Comparison of ENCODE assay signal across 23 cellular contexts in genomic region chr12:64177001-64177400, GRCh38. TPM values are rescaled to one million over a fixed set of nuclear protein-coding genes. Genes with fewer than 3 reads are reported as not detected.
A peak's percentile ranks its signal among the peaks of the same experiment; 100 is the strongest.
DNase-seq lines count a peak whose midpoint lies in the region; ATAC-seq and TF ChIP-seq lines count a peak whose summit lies in the region.
"Had no signal": no experiment of that assay in that cellular context is flagged by ENCODE, and none has a peak within 500 bp of the region (broad histone marks: within the 10 kb centered on the region; RNA-seq: fewer than 3 reads in every experiment).

No MANE protein-coding gene starts in this region.

- CTCF ChIA-PET in Caco-2 (lab: Charles Lee), result no interaction called here
- CTCF ChIA-PET in naive thymus-derived CD4-positive, alpha-beta T cell (lab: Charles Lee), result no interaction called here

- H3K9me3 Mint-ChIP-seq in Caco-2 (ENCODE audit: unreplicated experiment), result no peaks in the 10 kb centered on the region
- H3K9me3 Mint-ChIP-seq in naive thymus-derived CD4-positive, alpha-beta T cell, result no peaks in the 10 kb centered on the region
- H3K9me3 Mint-ChIP-seq: CD4-positive, CD25-positive, alpha-beta regulatory T cell had no signal

- POLR2A ChIA-PET in Caco-2 (lab: Charles Lee), result no interaction called here
- POLR2A ChIA-PET in naive thymus-derived CD4-positive, alpha-beta T cell (lab: Charles Lee), result no interaction called here

- WGBS in smooth muscle cell (ENCODE audit: low lambda C conversion rate), result 91% methylated on average over 7 of the region's 7 CpGs

- H4K20me1 ChIP-seq in smooth muscle cell (ENCODE audit: low read depth) (no peaks in the 10 kb centered on the region), MM.1S (ENCODE audit: insufficient read depth, low read length) (no peaks in the 10 kb centered on the region)
- H4K20me1 ChIP-seq: BLaER1 had no signal

- no peak for DNase-seq in Caco-2
- DNase-seq in dermis blood vessel endothelial cell, result peak; percentile 69
- no peak for DNase-seq in left lobe of liver (ENCODE audit: low spot score)
- DNase-seq in smooth muscle cell (lab: John Stamatoyannopoulos, UW; ENCODE audit: unreplicated experiment), result no peak
- no peak for DNase-seq in naive thymus-derived CD4-positive, alpha-beta T cell
- no peak for DNase-seq in NCI-H1048 (lab: John Stamatoyannopoulos, UW)
- DNase-seq in MM.1S, result no peak
- DNase-seq in NCI-H2196 treated with DMSO at 0.1 percent for 48 hours (lab: John Stamatoyannopoulos, UW; ENCODE audit: unreplicated experiment), result no peak
- DNase-seq: 8988T; CD4-positive, CD25-positive, alpha-beta regulatory T cell; Kasumi-1; MV-4-11; NCI-H1105 treated with DMSO at 0.1 percent for 48 hours; NCI-H146; NCI-H2029; NCI-H446 treated with DMSO at 0.1 percent for 48 hours; NCI-H526; Right ventricle myocardium superior; RPMI8226 had no signal

- no peak overlapping the region for H3K4me3 Mint-ChIP-seq in Caco-2 (ENCODE audit: unreplicated experiment)
- H3K4me3 Mint-ChIP-seq in naive thymus-derived CD4-positive, alpha-beta T cell, result no peak overlapping the region
- H3K4me3 Mint-ChIP-seq: CD4-positive, CD25-positive, alpha-beta regulatory T cell had no signal

- H3K36me3 Mint-ChIP-seq in Caco-2 (ENCODE audit: insufficient read depth, unreplicated experiment), result no peaks in the 10 kb centered on the region
- peaks cover 0 to 4% (median 0%) of the 10 kb centered on the region in 5 donors for H3K36me3 Mint-ChIP-seq in naive thymus-derived CD4-positive, alpha-beta T cell

- no TSS peak for BruUV-seq in Caco-2 (replicated peaks; lab: Mats Ljungman, UMichigan)

- no peaks in the 10 kb centered on the region for H3K27me3 Mint-ChIP-seq in Caco-2 (ENCODE audit: insufficient read depth, unreplicated experiment)
- peaks cover 0 to 3% (median 0%) of the 10 kb centered on the region in 5 donors for H3K27me3 Mint-ChIP-seq in naive thymus-derived CD4-positive, alpha-beta T cell
- H3K27me3 Mint-ChIP-seq: CD4-positive, CD25-positive, alpha-beta regulatory T cell had no signal

- H3K9me2 ChIP-seq in MM.1S (replicated peaks; ENCODE audit: insufficient read depth, low read length), result no peaks in the 10 kb centered on the region

- H3K27ac Mint-ChIP-seq in Caco-2 (ENCODE audit: unreplicated experiment), result peak overlapping the region; percentile 48
- no peak overlapping the region for H3K27ac Mint-ChIP-seq in naive thymus-derived CD4-positive, alpha-beta T cell
- H3K27ac Mint-ChIP-seq: CD4-positive, CD25-positive, alpha-beta regulatory T cell had no signal

- H2AFZ ChIP-seq in smooth muscle cell (ENCODE audit: low read depth) (no peak overlapping the region), MM.1S (ENCODE audit: low read length) (no peak overlapping the region)

- H3K4me2 ChIP-seq in smooth muscle cell (peak overlapping the region; percentile 71), MM.1S (ENCODE audit: low read depth, low read length) (no peak overlapping the region)
- H3K4me2 ChIP-seq: BLaER1 had no signal

- ATAC-seq in left lobe of liver, result peak; percentile 38
- ATAC-seq in naive thymus-derived CD4-positive, alpha-beta T cell, result no peak

- no peaks in the 10 kb centered on the region for H3K9me3 ChIP-seq in Caco-2
- H3K9me3 ChIP-seq in smooth muscle cell (replicated peaks; ENCODE audit: low read depth), result no peaks in the 10 kb centered on the region
- H3K9me3 ChIP-seq in naive thymus-derived CD4-positive, alpha-beta T cell (ENCODE audit: control insufficient read depth in 2 of 3, low read length in 3 of 3), result no peaks in the 10 kb centered on the region
- H3K9me3 ChIP-seq in MM.1S (replicated peaks; ENCODE audit: insufficient read depth, low read length), result no peaks in the 10 kb centered on the region
- H3K9me3 ChIP-seq: BLaER1, HAP-1, SJSA1 had no signal

- peaks cover 60% of the 10 kb centered on the region for H3K4me1 ChIP-seq in Caco-2
- H3K4me1 ChIP-seq in smooth muscle cell (ENCODE audit: low read depth), result peaks cover 6% of the 10 kb centered on the region
- H3K4me1 ChIP-seq in naive thymus-derived CD4-positive, alpha-beta T cell (ENCODE audit: control insufficient read depth in 2 of 2, insufficient read depth in 2 of 2, low read length in 2 of 2), result no peaks in the 10 kb centered on the region
- no peaks in the 10 kb centered on the region for H3K4me1 ChIP-seq in MM.1S (ENCODE audit: low read length)
- H3K4me1 ChIP-seq: BLaER1, HAP-1 had no signal

- H3K79me2 ChIP-seq in smooth muscle cell (ENCODE audit: low read depth), result no peaks in the 10 kb centered on the region
- H3K79me2 ChIP-seq in MM.1S (ENCODE audit: low read length), result no peaks in the 10 kb centered on the region

- peaks cover 45% of the 10 kb centered on the region for H3K4me1 Mint-ChIP-seq in Caco-2 (ENCODE audit: low read depth, unreplicated experiment)
- H3K4me1 Mint-ChIP-seq in naive thymus-derived CD4-positive, alpha-beta T cell, result no peaks in the 10 kb centered on the region
- H3K4me1 Mint-ChIP-seq: CD4-positive, CD25-positive, alpha-beta regulatory T cell had no signal

- H3K9ac ChIP-seq in smooth muscle cell (ENCODE audit: low read depth), result no peak overlapping the region
- no peak overlapping the region for H3K9ac ChIP-seq in MM.1S (ENCODE audit: low read length)
- H3K9ac ChIP-seq: BLaER1 had no signal

- no peaks in the 10 kb centered on the region for H3K27me3 ChIP-seq in Caco-2 (replicated peaks; ENCODE audit: control insufficient read depth, insufficient read depth, low read length)
- H3K27me3 ChIP-seq in smooth muscle cell (ENCODE audit: low read depth), result no peaks in the 10 kb centered on the region
- H3K27me3 ChIP-seq in naive thymus-derived CD4-positive, alpha-beta T cell (ENCODE audit: control insufficient read depth in 2 of 2, insufficient read depth in 2 of 2, low read length in 2 of 2), result no peaks in the 10 kb centered on the region
- no peaks in the 10 kb centered on the region for H3K27me3 ChIP-seq in MM.1S (replicated peaks; ENCODE audit: insufficient read depth, low read length)
- H3K27me3 ChIP-seq: BLaER1, SJSA1 had no signal

- H3K36me3 ChIP-seq in Caco-2 (ENCODE audit: control insufficient read depth, insufficient read depth, low read length) (no peaks in the 10 kb centered on the region), smooth muscle cell (ENCODE audit: low read depth) (no peaks in the 10 kb centered on the region), MM.1S (replicated peaks; ENCODE audit: insufficient read depth, low read length) (no peaks in the 10 kb centered on the region)
- no peaks in the 10 kb centered on the region for H3K36me3 ChIP-seq in naive thymus-derived CD4-positive, alpha-beta T cell (ENCODE audit: control insufficient read depth in 2 of 3, insufficient read depth in 3 of 3, low read length in 3 of 3)
- H3K36me3 ChIP-seq: BLaER1, HAP-1, SJSA1 had no signal

- H3F3A ChIP-seq in smooth muscle cell (ENCODE audit: low read depth) (peaks cover 17% of the 10 kb centered on the region), MM.1S (ENCODE audit: insufficient read depth, low read length) (no peaks in the 10 kb centered on the region)

- intact Hi-C loops in Caco-2 (cut with micrococcal nuclease; ENCODE audit: unreplicated experiment), result loop anchor here (10.0 kb wide), 1 partner anchor 92 kb away; no protein-coding TSS in a partner anchor
- intact Hi-C loops in naive thymus-derived CD4-positive, alpha-beta T cell (cut with micrococcal nuclease), result no loop called here

- H3K4me3 ChIP-seq in Caco-2 (ENCODE audit: low read depth, low read length), result no peak overlapping the region
- no peak overlapping the region for H3K4me3 ChIP-seq in smooth muscle cell
- H3K4me3 ChIP-seq in naive thymus-derived CD4-positive, alpha-beta T cell (ENCODE audit: low read length), result no peak overlapping the region
- no peak overlapping the region for H3K4me3 ChIP-seq in MM.1S (ENCODE audit: low read length)
- H3K4me3 ChIP-seq: BLaER1, HAP-1, SJSA1 had no signal

- H3K27ac ChIP-seq in smooth muscle cell (ENCODE audit: low read depth) (peak overlapping the region; percentile 80), MM.1S (ENCODE audit: low read length) (no peak overlapping the region)
- no peak overlapping the region for H3K27ac ChIP-seq in naive thymus-derived CD4-positive, alpha-beta T cell (ENCODE audit: low read depth, low read length)
- H3K27ac ChIP-seq: BLaER1, HL-60, SJSA1 had no signal

- TF ChIP-seq CTCF in Caco-2 (IDR thresholded peaks at IDR 0.05; ENCODE audit: insufficient read depth in 1 of 2, low read depth in 1 of 2, low read length in 1 of 2, severe bottlenecking in 1 of 2, unreplicated experiment in 1 of 2) (no peak), smooth muscle cell (IDR thresholded peaks at IDR 0.05; ENCODE audit: borderline replicate concordance, insufficient read depth, poor library complexity, severe bottlenecking) (no peak), MM.1S (IDR thresholded peaks at IDR 0.05; ENCODE audit: low read length) (no peak)

RNA-seq across cellular contexts. Expression of gene KICS2, which starts 45.1 kb away (rescaled TPM):
- total RNA-seq in Caco-2 (2022), result 8.2 and 8.6 TPM in 2 replicates
- 4.4 and 6.0 TPM in 2 replicates for total RNA-seq in dermis blood vessel endothelial cell
- 6.9 TPM for total RNA-seq in left lobe of liver
- 3.6 and 6.6 TPM in 2 replicates for total RNA-seq in smooth muscle cell
- 0.84 and 1.1 TPM in 2 replicates for polyA plus RNA-seq in smooth muscle cell
- total RNA-seq in naive thymus-derived CD4-positive, alpha-beta T cell, result 10 to 100 TPM; 11.7 to 26.9 (median 19.5) TPM
- 10 to 100 TPM; 11.3 to 12.4 TPM for polyA plus RNA-seq in naive thymus-derived CD4-positive, alpha-beta T cell
